In the genomic region with DNA sequence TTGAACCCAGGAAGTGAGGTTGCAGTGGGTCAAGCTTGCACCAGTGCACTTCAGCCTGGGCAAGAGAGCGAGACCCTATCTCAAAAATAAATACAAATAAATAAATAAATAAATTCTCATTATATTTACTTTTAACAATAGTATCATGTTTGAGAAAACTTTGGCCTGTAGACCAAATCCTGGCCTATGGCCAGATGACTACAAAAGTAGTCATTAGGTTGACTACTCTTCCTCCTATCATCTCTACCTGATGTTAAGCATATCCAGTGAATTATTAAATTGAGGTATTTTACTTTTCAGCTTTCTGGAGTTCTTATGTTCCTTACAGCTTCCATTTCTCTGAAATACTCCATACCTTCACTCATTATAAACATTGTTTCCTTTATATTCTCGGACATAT, we compare ENCODE assay signal across 26 cellular contexts.
DNase-seq lines count a peak whose midpoint lies in the region; FAIRE-seq and TF ChIP-seq lines count a peak whose summit lies in the region.
"Had no signal": no experiment of that assay in that cellular context is flagged by ENCODE, and none has a peak within 500 bp of the region (broad histone marks: within the 10 kb centered on the region; RNA-seq: fewer than 3 reads in every experiment).

No MANE protein-coding gene starts in this region.

- H3K27me3 ChIP-seq in mammary epithelial cell (ENCODE audit: insufficient read depth, low read length) (no peaks in the 10 kb centered on the region), breast epithelium (no peaks in the 10 kb centered on the region), MG63 (no peaks in the 10 kb centered on the region), bronchial epithelial cell (ENCODE audit: control insufficient read depth, insufficient read depth, low read length) (no peaks in the 10 kb centered on the region), adrenal gland (no peaks in the 10 kb centered on the region)
- H3K27me3 ChIP-seq: BLaER1 treated with 17β-estradiol and CSF1 and Interleukin-3, amounts not matched to agents 10 nM and 100 nM had no signal

- no peak overlapping the region for H2AFZ ChIP-seq in mammary epithelial cell (ENCODE audit: low read depth, low read length)

- TF ChIP-seq POLR2A in breast epithelium (IDR thresholded peaks at IDR 0.05): no peak
- no peak for TF ChIP-seq POLR2A in adrenal gland (IDR thresholded peaks at IDR 0.05)

- intact Hi-C loops in mammary epithelial cell (cut with micrococcal nuclease) (no loop called here), breast epithelium (cut with DNase I; ENCODE audit: low total_unique reads) (no loop called here), adrenal gland (cut with DNase I) (no loop called here)

- H3K79me2 ChIP-seq in mammary epithelial cell (ENCODE audit: insufficient read depth, low read length): no peaks in the 10 kb centered on the region

- FAIRE-seq in bronchial epithelial cell (lab: Jason Lieb, UNC): no peak
- FAIRE-seq: A549, D721Med, GM12878, GM12892, GM18507 had no signal

- H3K4me2 ChIP-seq in mammary epithelial cell (ENCODE audit: insufficient read depth, low read depth, low read length): no peak overlapping the region
- H3K4me2 ChIP-seq: A549; BLaER1 treated with 17β-estradiol and CSF1 and Interleukin-3, amounts not matched to agents 10 nM and 100 nM had no signal

- TF ChIP-seq CTCF in mammary epithelial cell (conservative IDR thresholded peaks at IDR 0.05 in 1 of 2, IDR thresholded peaks at IDR 0.05 in 1 of 2; ENCODE audit: extremely low read depth in 1 of 2, insufficient read depth in 1 of 2, low read depth in 1 of 2, low read length in 2 of 2): no peak
- TF ChIP-seq CTCF in breast epithelium (IDR thresholded peaks at IDR 0.05): no peak
- no peak for TF ChIP-seq CTCF in bronchial epithelial cell (IDR thresholded peaks at IDR 0.05; ENCODE audit: insufficient read depth, low read length, severe bottlenecking)
- TF ChIP-seq CTCF in adrenal gland (IDR thresholded peaks at IDR 0.05): no peak

- CTCF ChIA-PET in mammary epithelial cell (lab: Charles Lee; ENCODE audit: low non-redundant PET): no interaction called here

- H3K27ac ChIP-seq in mammary epithelial cell (ENCODE audit: insufficient read depth, low read depth, low read length): no peak overlapping the region
- no peak overlapping the region for H3K27ac ChIP-seq in breast epithelium
- H3K27ac ChIP-seq in adrenal gland: no peak overlapping the region
- H3K27ac ChIP-seq: 22Rv1; A549; BLaER1 treated with 17β-estradiol and CSF1 and Interleukin-3, amounts not matched to agents 10 nM and 100 nM; C4-2B had no signal

- dilution Hi-C loops in mammary epithelial cell (cut with HindIII; ENCODE audit: low sequenced_read_pairs): no loop called here

- no TSS peak for BruUV-seq in mammary epithelial cell (replicated peaks; lab: Mats Ljungman, UMichigan)

- H4K20me1 ChIP-seq in mammary epithelial cell (ENCODE audit: insufficient read depth, low read length): no peaks in the 10 kb centered on the region
- H4K20me1 ChIP-seq: BLaER1 treated with 17β-estradiol and CSF1 and Interleukin-3, amounts not matched to agents 10 nM and 100 nM had no signal

- H3K9ac ChIP-seq in mammary epithelial cell (ENCODE audit: insufficient read depth, low read length): no peak overlapping the region
- H3K9ac ChIP-seq: BLaER1 treated with 17β-estradiol and CSF1 and Interleukin-3, amounts not matched to agents 10 nM and 100 nM had no signal

- H3K4me3 ChIP-seq in mammary epithelial cell (replicated peaks in 1 of 3; ENCODE audit: insufficient read depth in 1 of 3, low read depth in 2 of 3, low read length in 3 of 3): no peak overlapping the region
- H3K4me3 ChIP-seq in breast epithelium: no peak overlapping the region
- no peak overlapping the region for H3K4me3 ChIP-seq in MG63
- no peak overlapping the region for H3K4me3 ChIP-seq in bronchial epithelial cell (ENCODE audit: low read depth, low read length)
- H3K4me3 ChIP-seq in adrenal gland: no peak overlapping the region
- H3K4me3 ChIP-seq: A549; BLaER1 treated with 17β-estradiol and CSF1 and Interleukin-3, amounts not matched to agents 10 nM and 100 nM; GM12878 had no signal

- H3K36me3 ChIP-seq in mammary epithelial cell (ENCODE audit: insufficient read depth, low read length) (no peaks in the 10 kb centered on the region), breast epithelium (no peaks in the 10 kb centered on the region), MG63 (no peaks in the 10 kb centered on the region), bronchial epithelial cell (ENCODE audit: control insufficient read depth, insufficient read depth, low read length) (no peaks in the 10 kb centered on the region), adrenal gland (replicated peaks in 1 of 2) (no peaks in the 10 kb centered on the region)
- H3K36me3 ChIP-seq: BLaER1 treated with 17β-estradiol and CSF1 and Interleukin-3, amounts not matched to agents 10 nM and 100 nM had no signal

- H3K4me1 ChIP-seq in mammary epithelial cell (ENCODE audit: insufficient read depth, low read length) (no peaks in the 10 kb centered on the region), breast epithelium (no peaks in the 10 kb centered on the region), adrenal gland (replicated peaks in 1 of 2) (no peaks in the 10 kb centered on the region)
- H3K4me1 ChIP-seq: A549, Caco-2 had no signal

- DNase-seq in mammary epithelial cell (peak; percentile 5), breast epithelium (ENCODE audit: low spot score in 2 of 2) (no peak), MG63 (peak; percentile 3), bronchial epithelial cell (ENCODE audit: low read depth) (peak; percentile 69), kidney tubule cell (ENCODE audit: low spot score) (peak; percentile 48), NCI-H82 treated with DMSO at 0.1 percent for 48 hours (lab: John Stamatoyannopoulos, UW; ENCODE audit: unreplicated experiment) (no peak), adrenal gland (no peak)
- no peak for DNase-seq in stimulated activated CD4-positive, alpha-beta T cell treated with anti-CD3 and anti-CD28 coated beads, Interleukin-4, amount 100 ng/mL, for 4 hours
- DNase-seq: AML-193; Caco-2; Calu3; CD4-positive, alpha-beta T cell; CD8-positive, alpha-beta T cell; DMS53; DMS79; DND-41; EL; GDM1 had no signal

- WGBS in mammary epithelial cell (ENCODE audit: low coverage, missing lambda C conversion rate): 60% methylated on average over 2 of the region's 2 CpGs
- WGBS in adrenal gland, 4 donors: 88 to 98% (median 95%) methylated on average over 2 of the region's 2 CpGs

- H3K9me3 ChIP-seq in mammary epithelial cell (replicated peaks; ENCODE audit: insufficient read depth, low read length): no peaks in the 10 kb centered on the region
- no peaks in the 10 kb centered on the region for H3K9me3 ChIP-seq in breast epithelium
- H3K9me3 ChIP-seq in MG63: no peaks in the 10 kb centered on the region
- H3K9me3 ChIP-seq in adrenal gland (replicated peaks in 1 of 3): no peaks in the 10 kb centered on the region
- H3K9me3 ChIP-seq: A549; BLaER1 treated with 17β-estradiol and CSF1 and Interleukin-3, amounts not matched to agents 10 nM and 100 nM; Caco-2 had no signal

- in situ Hi-C loops in mammary epithelial cell (cut with MboI; ENCODE audit: low sequenced_read_pairs in 2 of 2): no loop called here

Comparison
In these comparisons a context has a peak if more than half of its experiments do, and no peak if none do; other contexts are left out.
1. DNase-seq: peak in mammary epithelial cell (single experiment), MG63 (single experiment), bronchial epithelial cell (single experiment) and kidney tubule cell (single experiment); none in breast epithelium (0 of 2), NCI-H82 treated with DMSO at 0.1 percent for 48 hours (single experiment), stimulated activated CD4-positive, alpha-beta T cell treated with anti-CD3 and anti-CD28 coated beads, Interleukin-4, amount 100 ng/mL, for 4 hours (0 of 2) and adrenal gland (0 of 7).